In genomic region chr22:20524004-20524481, GRCh38 we compare ENCODE assay signal across 9 cellular contexts. TPM values are rescaled to one million over a fixed set of nuclear protein-coding genes. Genes with fewer than 3 reads are reported as not detected.
A peak's percentile ranks its signal among the peaks of the same experiment; 100 is the strongest.
DNase-seq lines count a peak whose midpoint lies in the region; ATAC-seq and TF ChIP-seq lines count a peak whose summit lies in the region.
"Had no signal": no experiment of that assay in that cellular context is flagged by ENCODE, and none has a peak within 500 bp of the region (broad histone marks: within the 10 kb centered on the region; RNA-seq: fewer than 3 reads in every experiment).

No MANE protein-coding gene starts in this region.

- peak overlapping the region; percentile 83 for H3K27ac Mint-ChIP-seq in CD8-positive, alpha-beta T cell
- peak overlapping the region; percentile 86 for H3K27ac Mint-ChIP-seq in activated T-helper 1 cell treated with anti-CD3 and anti-CD28 coated beads, Interleukin-12 subunit alpha, Interleukin-12 subunit beta, Interleukin-2, Interleukin-4 antibody, amounts not matched to agents 30 ng/mL and 10 ng/mL and 1 ng/mL, durations not matched to agents 14 hours and 24 hours and 36 hours
- H3K27ac Mint-ChIP-seq in mesothelial cell of epicardium, result peak overlapping the region; percentile 72

- peak in 2 of 7 experiments; percentile 38 to 51 for DNase-seq in CD8-positive, alpha-beta T cell
- DNase-seq in HT1080 (ENCODE audit: low read depth) (peak; percentile 77), mesothelial cell of epicardium (ENCODE audit: low spot score in 2 of 2, unreplicated experiment in 2 of 2) (no peak), AG08395 (ENCODE audit: low spot score) (no peak), retina (no peak)
- DNase-seq in activated T-helper 1 cell treated with anti-CD3 and anti-CD28 coated beads, Interleukin-12 subunit alpha, Interleukin-12 subunit beta, Interleukin-2, Interleukin-4 antibody, amounts not matched to agents 30 ng/mL and 10 ng/mL and 1 ng/mL, durations not matched to agents 14 hours and 24 hours and 36 hours (ENCODE audit: low spot score), result no peak
- DNase-seq: upper lobe of left lung had no signal

- H3K27me3 ChIP-seq in CD8-positive, alpha-beta T cell (ENCODE audit: insufficient read depth, low read length), result no peaks in the 10 kb centered on the region
- H3K27me3 ChIP-seq: upper lobe of left lung had no signal

- ATAC-seq in CD8-positive, alpha-beta T cell, result peak; percentile 43
- ATAC-seq in HG03378 (IDR thresholded peaks at IDR 0.05; ENCODE audit: unreplicated experiment) (no peak), HG02884 (IDR thresholded peaks at IDR 0.05; ENCODE audit: unreplicated experiment) (no peak)

- CTCF ChIA-PET in CD8-positive, alpha-beta T cell (lab: Charles Lee), result interaction anchor here (0.7 to 1.9 kb wide), 6 partner anchors 9 to 106 kb away, joined by 3 to 6 read pairs (median 4); no protein-coding TSS in a partner anchor

- peaks cover 61% of the 10 kb centered on the region for H3K36me3 Mint-ChIP-seq in CD8-positive, alpha-beta T cell
- H3K36me3 Mint-ChIP-seq in activated T-helper 1 cell treated with anti-CD3 and anti-CD28 coated beads, Interleukin-12 subunit alpha, Interleukin-12 subunit beta, Interleukin-2, Interleukin-4 antibody, amounts not matched to agents 30 ng/mL and 10 ng/mL and 1 ng/mL, durations not matched to agents 14 hours and 24 hours and 36 hours (ENCODE audit: low read depth), result peaks cover 43% of the 10 kb centered on the region
- peaks cover 16% of the 10 kb centered on the region for H3K36me3 Mint-ChIP-seq in mesothelial cell of epicardium

- H3K4me3 Mint-ChIP-seq in CD8-positive, alpha-beta T cell, result peak overlapping the region; percentile 52
- no peak overlapping the region for H3K4me3 Mint-ChIP-seq in activated T-helper 1 cell treated with anti-CD3 and anti-CD28 coated beads, Interleukin-12 subunit alpha, Interleukin-12 subunit beta, Interleukin-2, Interleukin-4 antibody, amounts not matched to agents 30 ng/mL and 10 ng/mL and 1 ng/mL, durations not matched to agents 14 hours and 24 hours and 36 hours
- H3K4me3 Mint-ChIP-seq in mesothelial cell of epicardium, result no peak overlapping the region

- no peak overlapping the region for H3K4me3 ChIP-seq in CD8-positive, alpha-beta T cell (ENCODE audit: low read depth, low read length)
- H3K4me3 ChIP-seq: upper lobe of left lung had no signal

- no peaks in the 10 kb centered on the region for H3K9me3 ChIP-seq in CD8-positive, alpha-beta T cell (ENCODE audit: low read length)
- H3K9me3 ChIP-seq: upper lobe of left lung had no signal

- H3K27ac ChIP-seq in CD8-positive, alpha-beta T cell (ENCODE audit: low read depth, low read length), result peak overlapping the region; percentile 23

- peaks cover 45% of the 10 kb centered on the region for H3K4me1 ChIP-seq in CD8-positive, alpha-beta T cell (ENCODE audit: insufficient read depth, low read length)

- POLR2A ChIA-PET in CD8-positive, alpha-beta T cell (lab: Charles Lee), result interaction anchor here (0.8 to 2.1 kb wide), 6 partner anchors 12 to 76 kb away, joined by 3 to 9 read pairs (median 4); no protein-coding TSS in a partner anchor

- peaks cover 75% of the 10 kb centered on the region for H3K4me1 Mint-ChIP-seq in CD8-positive, alpha-beta T cell (ENCODE audit: low read depth)
- H3K4me1 Mint-ChIP-seq in activated T-helper 1 cell treated with anti-CD3 and anti-CD28 coated beads, Interleukin-12 subunit alpha, Interleukin-12 subunit beta, Interleukin-2, Interleukin-4 antibody, amounts not matched to agents 30 ng/mL and 10 ng/mL and 1 ng/mL, durations not matched to agents 14 hours and 24 hours and 36 hours (ENCODE audit: low read depth), result peaks cover 53% of the 10 kb centered on the region
- H3K4me1 Mint-ChIP-seq in mesothelial cell of epicardium, result peaks cover 31% of the 10 kb centered on the region

- H3K27me3 Mint-ChIP-seq in CD8-positive, alpha-beta T cell (ENCODE audit: low read depth), result no peaks in the 10 kb centered on the region
- no peaks in the 10 kb centered on the region for H3K27me3 Mint-ChIP-seq in activated T-helper 1 cell treated with anti-CD3 and anti-CD28 coated beads, Interleukin-12 subunit alpha, Interleukin-12 subunit beta, Interleukin-2, Interleukin-4 antibody, amounts not matched to agents 30 ng/mL and 10 ng/mL and 1 ng/mL, durations not matched to agents 14 hours and 24 hours and 36 hours (ENCODE audit: insufficient read depth)
- no peaks in the 10 kb centered on the region for H3K27me3 Mint-ChIP-seq in mesothelial cell of epicardium (ENCODE audit: low read depth)

- no peaks in the 10 kb centered on the region for H3K9me3 Mint-ChIP-seq in CD8-positive, alpha-beta T cell
- no peaks in the 10 kb centered on the region for H3K9me3 Mint-ChIP-seq in activated T-helper 1 cell treated with anti-CD3 and anti-CD28 coated beads, Interleukin-12 subunit alpha, Interleukin-12 subunit beta, Interleukin-2, Interleukin-4 antibody, amounts not matched to agents 30 ng/mL and 10 ng/mL and 1 ng/mL, durations not matched to agents 14 hours and 24 hours and 36 hours
- peaks cover 4% of the 10 kb centered on the region for H3K9me3 Mint-ChIP-seq in mesothelial cell of epicardium

- H3K36me3 ChIP-seq in CD8-positive, alpha-beta T cell (ENCODE audit: insufficient read depth, low read length), result peaks cover 18% of the 10 kb centered on the region

- TF ChIP-seq CTCF in CD8-positive, alpha-beta T cell (IDR thresholded peaks at IDR 0.05), result no peak
- TF ChIP-seq CTCF in mesothelial cell of epicardium (IDR thresholded peaks at IDR 0.05; ENCODE audit: unreplicated experiment), result no peak

- intact Hi-C loops in CD8-positive, alpha-beta T cell (cut with DNase I, micrococcal nuclease), result no loop called here
- intact Hi-C loops in activated T-helper 1 cell treated with anti-CD3 and anti-CD28 coated beads, Interleukin-12 subunit alpha, Interleukin-12 subunit beta, Interleukin-2, Interleukin-4 antibody, amounts not matched to agents 30 ng/mL and 10 ng/mL and 1 ng/mL, durations not matched to agents 14 hours and 24 hours and 36 hours (cut with micrococcal nuclease), result no loop called here

RNA-seq across cellular contexts. Expression of gene MED15, which starts 16.6 kb away (rescaled TPM):
- 100 to 1,000 TPM; 316 TPM for total RNA-seq in CD8-positive, alpha-beta T cell
- 43.2 and 59.4 TPM in 2 replicates for total RNA-seq in HT1080 (2014; rRNA removed; shearing (Covaris generic))
- 94.1 and 100 TPM in 2 replicates for polyA plus RNA-seq in HT1080 (2015; cell fraction: cytosol; rRNA removed)
- 155 and 172 TPM in 2 replicates for polyA plus RNA-seq in HT1080 (2015; cell fraction: nucleus; rRNA removed)
- 103 and 110 TPM in 2 replicates for total RNA-seq in activated T-helper 1 cell treated with anti-CD3 and anti-CD28 coated beads, Interleukin-12 subunit alpha, Interleukin-12 subunit beta, Interleukin-2, Interleukin-4 antibody, amounts not matched to agents 30 ng/mL and 10 ng/mL and 1 ng/mL, durations not matched to agents 14 hours and 24 hours and 36 hours
- 129 to 135 TPM (median 129 TPM) in 3 replicates for total RNA-seq in mesothelial cell of epicardium

RNA-seq across cellular contexts. Expression of gene KLHL22, which starts 28.4 kb away (rescaled TPM):
- total RNA-seq in CD8-positive, alpha-beta T cell, result 10 to 100 TPM; 24.6 to 27.3 TPM
- 5.7 and 7.9 TPM in 2 replicates for total RNA-seq in HT1080 (2014; rRNA removed; shearing (Covaris generic))
- 4.6 and 6.9 TPM in 2 replicates for polyA plus RNA-seq in HT1080 (2015; cell fraction: cytosol; rRNA removed)
- polyA plus RNA-seq in HT1080 (2015; cell fraction: nucleus; rRNA removed), result 16.1 and 18.6 TPM in 2 replicates
- 18.8 and 21.9 TPM in 2 replicates for total RNA-seq in activated T-helper 1 cell treated with anti-CD3 and anti-CD28 coated beads, Interleukin-12 subunit alpha, Interleukin-12 subunit beta, Interleukin-2, Interleukin-4 antibody, amounts not matched to agents 30 ng/mL and 10 ng/mL and 1 ng/mL, durations not matched to agents 14 hours and 24 hours and 36 hours
- total RNA-seq in mesothelial cell of epicardium, result 58.4 to 60.3 TPM (median 59.9 TPM) in 3 replicates
